In genomic region chr2:73292906-73293533, GRCh38 we compare ENCODE assay signal across 9 cellular contexts. TPM values are rescaled to one million over a fixed set of nuclear protein-coding genes. Genes with fewer than 3 reads are reported as not detected.
A peak's percentile ranks its signal among the peaks of the same experiment; 100 is the strongest.
DNase-seq lines count a peak whose midpoint lies in the region; ATAC-seq and TF ChIP-seq lines count a peak whose summit lies in the region.
"Had no signal": no experiment of that assay in that cellular context is flagged by ENCODE, and none has a peak within 500 bp of the region (broad histone marks: within the 10 kb centered on the region; RNA-seq: fewer than 3 reads in every experiment).

No MANE protein-coding gene starts in this region.

- TF ChIP-seq CTCF in PC-9 (conservative IDR thresholded peaks at IDR 0.05) (no peak), osteoblast (IDR thresholded peaks at IDR 0.05; ENCODE audit: extremely low read depth, low read depth, low read length) (no peak)

- peaks cover 35% of the 10 kb centered on the region for H3K27me3 ChIP-seq in PC-9 (ENCODE audit: insufficient read depth, low read depth)
- H3K27me3 ChIP-seq in ectodermal cell (ENCODE audit: control insufficient read depth, insufficient read depth, low read length, poor library complexity, severe bottlenecking), result peaks cover 99% of the 10 kb centered on the region
- peaks cover 63% of the 10 kb centered on the region for H3K27me3 ChIP-seq in osteoblast (ENCODE audit: insufficient read depth, low read length)

- H3K4me3 ChIP-seq in PC-9 (peak overlapping the region; percentile 57; the same call in 1 of the 2 replicates), ectodermal cell (ENCODE audit: insufficient read depth, low read depth, low read length) (peak overlapping the region; percentile 45), osteoblast (ENCODE audit: insufficient read depth, low read length) (peak overlapping the region; percentile 67)

- intact Hi-C loops in PC-9 (cut with micrococcal nuclease; ENCODE audit: unreplicated experiment), result no loop called here

- ATAC-seq in GM19351 (IDR thresholded peaks at IDR 0.05; ENCODE audit: unreplicated experiment), result no peak
- no peak for ATAC-seq in GM21619 (IDR thresholded peaks at IDR 0.05; ENCODE audit: unreplicated experiment)
- ATAC-seq in HG02870 (IDR thresholded peaks at IDR 0.05; ENCODE audit: unreplicated experiment), result no peak

- no peaks in the 10 kb centered on the region for H3K79me2 ChIP-seq in PC-9 (ENCODE audit: low read depth)
- no peaks in the 10 kb centered on the region for H3K79me2 ChIP-seq in osteoblast (ENCODE audit: insufficient read depth, low read length)

- H3K4me1 ChIP-seq in PC-9 (replicated peaks; ENCODE audit: insufficient read depth) (0 out of 2 replicates have a peak, but pooled peaks cover 5% of the 10 kb centered on the region), ectodermal cell (ENCODE audit: control insufficient read depth, insufficient read depth, low read length) (peaks cover 15% of the 10 kb centered on the region), osteoblast (ENCODE audit: insufficient read depth, low read length) (no peaks in the 10 kb centered on the region)

- H3K36me3 ChIP-seq in PC-9 (ENCODE audit: low read depth) (no peaks in the 10 kb centered on the region), ectodermal cell (ENCODE audit: control insufficient read depth, insufficient read depth, low read length) (no peaks in the 10 kb centered on the region), osteoblast (ENCODE audit: insufficient read depth, low read length) (no peaks in the 10 kb centered on the region)

- DNase-seq in NCI-H82 (lab: John Stamatoyannopoulos, UW), result peak; percentile 19
- no peak for DNase-seq in NCI-H82 treated with DMSO at 0.1 percent for 48 hours (lab: John Stamatoyannopoulos, UW; ENCODE audit: unreplicated experiment)
- no peak for DNase-seq in PC-9
- peak; percentile 83 for DNase-seq in osteoblast (ENCODE audit: insufficient read length, low spot score, missing footprints)

- POLR2A ChIA-PET in PC-9 (lab: Charles Lee; ENCODE audit: unreplicated experiment), result interaction anchor here (0.7 kb wide), 1 partner anchor 1154 kb away, joined by 7 read pairs; no protein-coding TSS in a partner anchor

- BruUV-seq in PC-9 (replicated peaks; lab: Mats Ljungman, UMichigan), result no TSS peak

- CTCF ChIA-PET in PC-9 (lab: Charles Lee), result interaction anchor here (0.6 kb wide), 1 partner anchor 37 kb away, joined by 3 read pairs; no protein-coding TSS in a partner anchor

- 3 to 4% methylated on average over 64 of the region's 64 CpGs for WGBS in ectodermal cell, 2 experiments

- H3K9me2 ChIP-seq in PC-9 (ENCODE audit: insufficient read depth), result no peaks in the 10 kb centered on the region

- H3F3A ChIP-seq in PC-9 (ENCODE audit: insufficient read depth, low read depth), result peaks cover 14% of the 10 kb centered on the region; the same call in 1 of the 2 replicates

- peak overlapping the region; percentile 80 for H3K4me2 ChIP-seq in PC-9
- peak overlapping the region; percentile 75 for H3K4me2 ChIP-seq in osteoblast (ENCODE audit: insufficient read depth, low read length)

- H4K20me1 ChIP-seq in PC-9 (ENCODE audit: insufficient read depth) (no peaks in the 10 kb centered on the region; the same call in 1 of the 2 replicates), osteoblast (ENCODE audit: insufficient read depth, low read length) (no peaks in the 10 kb centered on the region)

- peak overlapping the region; percentile 31; the same call in 1 of the 2 replicates for H2AFZ ChIP-seq in PC-9
- H2AFZ ChIP-seq in osteoblast (ENCODE audit: low read length), result no peak overlapping the region

- H3K27ac ChIP-seq in PC-9, result no peak overlapping the region
- no peak overlapping the region for H3K27ac ChIP-seq in ectodermal cell (ENCODE audit: insufficient read depth, low read depth, low read length, poor library complexity, severe bottlenecking)
- no peak overlapping the region for H3K27ac ChIP-seq in osteoblast (ENCODE audit: low read depth, low read length)
- H3K27ac ChIP-seq: C4-2B had no signal

- H3K9me3 ChIP-seq in PC-9 (ENCODE audit: insufficient read depth, low read depth) (no peaks in the 10 kb centered on the region), ectodermal cell (ENCODE audit: control insufficient read depth, low read length) (no peaks in the 10 kb centered on the region), osteoblast (ENCODE audit: low read depth, low read length) (no peaks in the 10 kb centered on the region)

RNA-seq across cellular contexts. Expression of gene EGR4, which starts 0.3 kb away (rescaled TPM):
- total RNA-seq in PC-9 (2021), result not detected in 2 replicates
- 0.33 TPM for polyA plus RNA-seq in ectodermal cell (2013, experiment 1 of 4)
- 0.16 TPM for polyA plus RNA-seq in ectodermal cell (2013, experiment 2 of 4)
- polyA plus RNA-seq in ectodermal cell (2013, experiment 3 of 4), result 0.21 TPM
- not detected for polyA plus RNA-seq in ectodermal cell (2013, experiment 4 of 4)
- not detected in 2 replicates for total RNA-seq in osteoblast

RNA-seq across cellular contexts. Expression of gene FBXO41, which starts 8.7 kb away (rescaled TPM):
- total RNA-seq in PC-9 (2021) (16.4 and 25.8 TPM in 2 replicates), osteoblast (0.29 and 0.36 TPM in 2 replicates)
- polyA plus RNA-seq in ectodermal cell (2013, experiment 1 of 4), result 4.8 TPM
- polyA plus RNA-seq in ectodermal cell (2013, experiment 2 of 4), result 6.1 TPM
- polyA plus RNA-seq in ectodermal cell (2013, experiment 3 of 4), result 4.6 TPM
- polyA plus RNA-seq in ectodermal cell (2013, experiment 4 of 4), result 4.9 TPM

RNA-seq across cellular contexts. Expression of gene CCT7, which starts 58.9 kb away (rescaled TPM):
- 295 and 319 TPM in 2 replicates for total RNA-seq in PC-9 (2021)
- 327 TPM for polyA plus RNA-seq in ectodermal cell (2013, experiment 1 of 4)
- polyA plus RNA-seq in ectodermal cell (2013, experiment 2 of 4), result 329 TPM
- polyA plus RNA-seq in ectodermal cell (2013, experiment 3 of 4), result 230 TPM
- polyA plus RNA-seq in ectodermal cell (2013, experiment 4 of 4), result 241 TPM
- 180 and 200 TPM in 2 replicates for total RNA-seq in osteoblast

RNA-seq across cellular contexts. Expression of gene PRADC1, which starts 60.0 kb away (rescaled TPM):
- total RNA-seq in PC-9 (2021), result 8.9 and 9.4 TPM in 2 replicates
- 16.4 TPM for polyA plus RNA-seq in ectodermal cell (2013, experiment 1 of 4)
- polyA plus RNA-seq in ectodermal cell (2013, experiment 2 of 4), result 16.4 TPM
- 13.7 TPM for polyA plus RNA-seq in ectodermal cell (2013, experiment 3 of 4)
- polyA plus RNA-seq in ectodermal cell (2013, experiment 4 of 4), result 13.2 TPM
- total RNA-seq in osteoblast, result 11.2 and 15.9 TPM in 2 replicates

Comparison
In these comparisons a context has a peak if more than half of its experiments do, and no peak if none do; other contexts are left out.
1. DNase-seq: peak in NCI-H82 (single experiment) and osteoblast (single experiment); none in NCI-H82 treated with DMSO at 0.1 percent for 48 hours (single experiment) and PC-9 (0 of 2).
2. RNA of gene FBXO41, which starts 8.7 kb away (total RNA-seq): 16.4 to 25.8 TPM in PC-9; 0.29 to 0.36 TPM in osteoblast; every median in the first group is over 10 times any median in the second.
3. Peak in every context shown above with its lines, with median percentiles within 50 percentile points of each other: H3K4me3 ChIP-seq.